1 cellular context compared by ENCODE assay signal in the genomic region with DNA sequence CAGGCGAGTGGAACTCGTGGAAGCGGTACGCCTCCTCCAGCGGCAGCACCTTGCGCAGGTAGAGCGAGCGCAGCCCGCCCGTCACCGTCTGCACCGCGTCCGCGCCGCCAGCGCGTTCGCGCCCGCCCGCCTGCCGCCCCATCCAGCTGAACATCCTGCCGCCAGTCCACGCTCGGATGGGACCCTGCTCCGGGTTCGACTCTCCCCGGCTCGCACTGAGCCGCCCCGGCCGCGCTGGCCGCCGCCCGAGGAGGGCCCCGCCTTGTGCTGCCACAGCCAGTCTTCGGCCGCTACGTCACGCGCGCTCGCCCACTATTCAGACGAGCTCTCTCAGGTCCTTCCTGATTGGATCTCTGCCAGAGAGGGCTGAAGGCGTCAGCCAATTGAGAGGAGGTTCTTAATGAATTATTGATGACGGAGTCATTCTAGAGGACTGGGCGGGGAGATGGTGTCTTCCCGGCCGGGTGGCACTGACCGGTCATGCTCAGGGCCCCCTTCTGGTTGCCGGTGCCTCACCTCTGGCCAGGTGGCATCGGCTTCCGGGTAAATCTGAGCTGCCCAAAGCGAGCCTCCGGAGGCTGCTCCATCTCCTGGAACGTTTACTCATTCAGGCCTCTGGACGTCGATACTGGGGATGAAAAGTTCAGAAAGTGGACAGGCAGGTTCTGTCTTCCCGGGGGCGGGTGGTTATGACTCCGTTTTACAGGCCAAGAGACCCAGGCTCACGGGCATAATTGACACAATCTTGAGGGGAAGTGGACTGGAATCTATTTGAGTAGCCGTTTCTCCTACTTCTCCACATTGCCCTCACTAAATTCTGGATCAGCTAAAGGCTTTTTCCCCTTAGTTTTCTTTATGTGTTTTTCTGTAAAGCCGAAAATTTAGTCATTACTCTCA.
TF ChIP-seq lines count a peak whose summit lies in the region.

A gene (minus strand): TSS at position 217 of the 897 bp plus-strand sequence. CDS start 63 bp downstream, at position 154.

TF ChIP-seq in HepG2, 621 proteins besides CTCF, POLR2A, EP300 and RAD21 (continued from another document):
- TF ChIP-seq, protein P1, sequence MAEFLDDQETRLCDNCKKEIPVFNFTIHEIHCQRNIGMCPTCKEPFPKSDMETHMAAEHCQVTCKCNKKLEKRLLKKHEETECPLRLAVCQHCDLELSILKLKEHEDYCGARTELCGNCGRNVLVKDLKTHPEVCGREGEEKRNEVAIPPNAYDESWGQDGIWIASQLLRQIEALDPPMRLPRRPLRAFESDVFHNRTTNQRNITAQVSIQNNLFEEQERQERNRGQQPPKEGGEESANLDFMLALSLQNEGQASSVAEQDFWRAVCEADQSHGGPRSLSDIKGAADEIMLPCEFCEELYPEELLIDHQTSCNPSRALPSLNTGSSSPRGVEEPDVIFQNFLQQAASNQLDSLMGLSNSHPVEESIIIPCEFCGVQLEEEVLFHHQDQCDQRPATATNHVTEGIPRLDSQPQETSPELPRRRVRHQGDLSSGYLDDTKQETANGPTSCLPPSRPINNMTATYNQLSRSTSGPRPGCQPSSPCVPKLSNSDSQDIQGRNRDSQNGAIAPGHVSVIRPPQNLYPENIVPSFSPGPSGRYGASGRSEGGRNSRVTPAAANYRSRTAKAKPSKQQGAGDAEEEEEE (CRISPR knock-in tag; IDR thresholded peaks at IDR 0.05; ENCODE audit: borderline replicate concordance), result no peak
- TF ChIP-seq, protein P2, sequence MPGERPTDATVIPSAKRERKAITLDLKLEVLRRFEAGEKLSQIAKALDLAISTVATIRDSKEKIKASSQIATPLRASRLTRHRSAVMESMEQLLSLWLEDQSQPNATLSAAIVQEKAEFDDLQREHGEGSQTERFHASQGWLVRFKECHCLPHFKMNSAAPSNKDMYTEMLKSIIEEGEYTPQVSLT (CRISPR knock-in tag; IDR thresholded peaks at IDR 0.05; ENCODE audit: borderline replicate concordance, low read depth), result no peak
- TF ChIP-seq HNRNPK (IDR thresholded peaks at IDR 0.05; ENCODE audit: low read depth, low read length, poor library complexity, severe bottlenecking) (no peak), ELF3 (CRISPR knock-in tag; IDR thresholded peaks at IDR 0.05) (peak; percentile 76), ZNF430 (CRISPR knock-in tag; IDR thresholded peaks at IDR 0.05) (no peak), JARID2 (CRISPR knock-in tag; IDR thresholded peaks at IDR 0.05; ENCODE audit: insufficient replicate concordance) (no peak), ZNF775 (CRISPR knock-in tag; IDR thresholded peaks at IDR 0.05; ENCODE audit: borderline replicate concordance) (no peak), SMAD1 (CRISPR knock-in tag; IDR thresholded peaks at IDR 0.05; ENCODE audit: borderline replicate concordance, low read depth) (no peak; the same call in 1 of the 2 replicates)
- TF ChIP-seq, protein P3, sequence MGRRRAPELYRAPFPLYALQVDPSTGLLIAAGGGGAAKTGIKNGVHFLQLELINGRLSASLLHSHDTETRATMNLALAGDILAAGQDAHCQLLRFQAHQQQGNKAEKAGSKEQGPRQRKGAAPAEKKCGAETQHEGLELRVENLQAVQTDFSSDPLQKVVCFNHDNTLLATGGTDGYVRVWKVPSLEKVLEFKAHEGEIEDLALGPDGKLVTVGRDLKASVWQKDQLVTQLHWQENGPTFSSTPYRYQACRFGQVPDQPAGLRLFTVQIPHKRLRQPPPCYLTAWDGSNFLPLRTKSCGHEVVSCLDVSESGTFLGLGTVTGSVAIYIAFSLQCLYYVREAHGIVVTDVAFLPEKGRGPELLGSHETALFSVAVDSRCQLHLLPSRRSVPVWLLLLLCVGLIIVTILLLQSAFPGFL (CRISPR knock-in tag; IDR thresholded peaks at IDR 0.05), result no peak
- TF ChIP-seq, protein P4, sequence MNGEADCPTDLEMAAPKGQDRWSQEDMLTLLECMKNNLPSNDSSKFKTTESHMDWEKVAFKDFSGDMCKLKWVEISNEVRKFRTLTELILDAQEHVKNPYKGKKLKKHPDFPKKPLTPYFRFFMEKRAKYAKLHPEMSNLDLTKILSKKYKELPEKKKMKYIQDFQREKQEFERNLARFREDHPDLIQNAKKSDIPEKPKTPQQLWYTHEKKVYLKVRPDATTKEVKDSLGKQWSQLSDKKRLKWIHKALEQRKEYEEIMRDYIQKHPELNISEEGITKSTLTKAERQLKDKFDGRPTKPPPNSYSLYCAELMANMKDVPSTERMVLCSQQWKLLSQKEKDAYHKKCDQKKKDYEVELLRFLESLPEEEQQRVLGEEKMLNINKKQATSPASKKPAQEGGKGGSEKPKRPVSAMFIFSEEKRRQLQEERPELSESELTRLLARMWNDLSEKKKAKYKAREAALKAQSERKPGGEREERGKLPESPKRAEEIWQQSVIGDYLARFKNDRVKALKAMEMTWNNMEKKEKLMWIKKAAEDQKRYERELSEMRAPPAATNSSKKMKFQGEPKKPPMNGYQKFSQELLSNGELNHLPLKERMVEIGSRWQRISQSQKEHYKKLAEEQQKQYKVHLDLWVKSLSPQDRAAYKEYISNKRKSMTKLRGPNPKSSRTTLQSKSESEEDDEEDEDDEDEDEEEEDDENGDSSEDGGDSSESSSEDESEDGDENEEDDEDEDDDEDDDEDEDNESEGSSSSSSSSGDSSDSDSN (CRISPR knock-in tag; IDR thresholded peaks at IDR 0.05), result peak; percentile 95
TF ChIP-seq in HepG2: peak in this region for 205.
